16 cellular contexts compared by ENCODE assay signal in genomic region chr2:36361396-36361795, GRCh38. TPM values are rescaled to one million over a fixed set of nuclear protein-coding genes. Genes with fewer than 3 reads are reported as not detected.
DNase-seq lines count a peak whose midpoint lies in the region; ATAC-seq and TF ChIP-seq lines count a peak whose summit lies in the region.
"Had no signal": no experiment of that assay in that cellular context is flagged by ENCODE, and none has a peak within 500 bp of the region (broad histone marks: within the 10 kb centered on the region; RNA-seq: fewer than 3 reads in every experiment).

No MANE protein-coding gene starts in this region.

- no peak overlapping the region for H2AFZ ChIP-seq in smooth muscle cell (ENCODE audit: low read depth)

- H3F3A ChIP-seq in smooth muscle cell (ENCODE audit: low read depth), result peaks cover 3% of the 10 kb centered on the region

- no peak for DNase-seq in HFFc6
- no peak for DNase-seq in brain microvascular endothelial cell
- DNase-seq in fibroblast of the aortic adventitia (ENCODE audit: low read depth), result peak; percentile 71
- no peak for DNase-seq in smooth muscle cell (lab: John Stamatoyannopoulos, UW; ENCODE audit: unreplicated experiment)
- DNase-seq in CD4-positive, alpha-beta memory T cell, result no peak
- no peak for DNase-seq in stimulated activated naive B cell treated with anti-CD40 and anti-IgM and Interleukin-4, amounts not matched to agents 10 μg/mL and 1 μg/mL and 100 μg/mL, for 72 hours
- no peak for DNase-seq in WERI-Rb-1
- no peak for DNase-seq in AG08395 (ENCODE audit: low spot score)
- DNase-seq: activated CD4-positive, alpha-beta memory T cell treated with anti-CD3 and anti-CD28 coated beads, Interleukin-2, amount 10 ng/mL, durations not matched to agents 7 days and 5 days; anterior cingulate cortex; CD4-positive, alpha-beta T cell; kidney; NCI-H82; SHP77 treated with DMSO at 0.1 percent for 48 hours; stimulated activated CD4-positive, alpha-beta T cell treated with anti-CD3 and anti-CD28 coated beads, Interleukin-1b, Interleukin-23, amount 100 ng/mL, for 48 hours; upper lobe of left lung had no signal

- H3K4me1 Mint-ChIP-seq in HFFc6 (ENCODE audit: low read depth), result peaks cover 79% of the 10 kb centered on the region
- peaks cover 16 to 23% (median 19%) of the 10 kb centered on the region in 4 donors for H3K4me1 Mint-ChIP-seq in CD4-positive, alpha-beta memory T cell
- peaks cover 21 to 22% of the 10 kb centered on the region in 2 donors for H3K4me1 Mint-ChIP-seq in stimulated activated naive B cell treated with anti-CD40 and anti-IgM and Interleukin-4, amounts not matched to agents 10 μg/mL and 1 μg/mL and 100 μg/mL, for 72 hours

- peaks cover 44% of the 10 kb centered on the region for H3K4me1 ChIP-seq in smooth muscle cell (ENCODE audit: low read depth)
- H3K4me1 ChIP-seq in CD4-positive, alpha-beta memory T cell (ENCODE audit: insufficient read depth, low read length), result peaks cover 28% of the 10 kb centered on the region

- H3K27ac ChIP-seq in brain microvascular endothelial cell (peak overlapping the region; percentile 64), smooth muscle cell (ENCODE audit: low read depth) (no peak overlapping the region), WERI-Rb-1 (no peak overlapping the region)
- H3K27ac ChIP-seq in CD4-positive, alpha-beta memory T cell (ENCODE audit: low read depth, low read length), result no peak overlapping the region

- H3K27me3 Mint-ChIP-seq in HFFc6 (ENCODE audit: insufficient read depth), result peaks cover 14% of the 10 kb centered on the region
- H3K27me3 Mint-ChIP-seq in CD4-positive, alpha-beta memory T cell, result peaks cover 12 to 17% of the 10 kb centered on the region in 2 donors
- H3K27me3 Mint-ChIP-seq in stimulated activated naive B cell treated with anti-CD40 and anti-IgM and Interleukin-4, amounts not matched to agents 10 μg/mL and 1 μg/mL and 100 μg/mL, for 72 hours, result peaks cover 6 to 10% of the 10 kb centered on the region in 2 donors

- no peak overlapping the region for H3K9ac ChIP-seq in smooth muscle cell (ENCODE audit: low read depth)

- POLR2A ChIA-PET in CD4-positive, alpha-beta memory T cell (lab: Charles Lee; ENCODE audit: partially characterized antibody), result no interaction called here

- intact Hi-C loops in CD4-positive, alpha-beta memory T cell (cut with micrococcal nuclease), result no loop called here

- H3K4me3 Mint-ChIP-seq in HFFc6, result peak overlapping the region; percentile 99
- H3K4me3 Mint-ChIP-seq in CD4-positive, alpha-beta memory T cell, result no peak overlapping the region
- H3K4me3 Mint-ChIP-seq in stimulated activated naive B cell treated with anti-CD40 and anti-IgM and Interleukin-4, amounts not matched to agents 10 μg/mL and 1 μg/mL and 100 μg/mL, for 72 hours, result no peak overlapping the region
- H3K4me3 Mint-ChIP-seq: activated CD4-positive, alpha-beta memory T cell treated with anti-CD3 and anti-CD28 coated beads, Interleukin-2, amount 10 ng/mL, durations not matched to agents 7 days and 5 days; CD4-positive, alpha-beta T cell had no signal

- H3K4me2 ChIP-seq in smooth muscle cell, result peak overlapping the region; percentile 64

- H3K27ac Mint-ChIP-seq in HFFc6, result peak overlapping the region; percentile 98
- H3K27ac Mint-ChIP-seq in CD4-positive, alpha-beta memory T cell, result no peak overlapping the region
- H3K27ac Mint-ChIP-seq in stimulated activated naive B cell treated with anti-CD40 and anti-IgM and Interleukin-4, amounts not matched to agents 10 μg/mL and 1 μg/mL and 100 μg/mL, for 72 hours, result no peak overlapping the region
- H3K27ac Mint-ChIP-seq: activated CD4-positive, alpha-beta memory T cell treated with anti-CD3 and anti-CD28 coated beads, Interleukin-2, amount 10 ng/mL, durations not matched to agents 7 days and 5 days; CD4-positive, alpha-beta T cell had no signal

- TF ChIP-seq CTCF in HFFc6 (IDR thresholded peaks at IDR 0.05) (no peak), brain microvascular endothelial cell (IDR thresholded peaks at IDR 0.05; ENCODE audit: low read depth, low read length, missing control alignments) (no peak), fibroblast of the aortic adventitia (IDR thresholded peaks at IDR 0.05; ENCODE audit: insufficient read depth, low read length) (no peak), smooth muscle cell (IDR thresholded peaks at IDR 0.05; ENCODE audit: borderline replicate concordance, insufficient read depth, poor library complexity, severe bottlenecking) (no peak), WERI-Rb-1 (IDR thresholded peaks at IDR 0.05; ENCODE audit: low read depth, low read length) (no peak)

- peaks cover 66% of the 10 kb centered on the region for H3K79me2 ChIP-seq in smooth muscle cell (ENCODE audit: low read depth)

- H3K9me3 Mint-ChIP-seq in HFFc6, result peaks cover 8% of the 10 kb centered on the region
- H3K9me3 Mint-ChIP-seq in CD4-positive, alpha-beta memory T cell, result peaks cover 0 to 4% (median 0%) of the 10 kb centered on the region in 8 donors
- H3K9me3 Mint-ChIP-seq in stimulated activated naive B cell treated with anti-CD40 and anti-IgM and Interleukin-4, amounts not matched to agents 10 μg/mL and 1 μg/mL and 100 μg/mL, for 72 hours, result no peaks in the 10 kb centered on the region
- H3K9me3 Mint-ChIP-seq: activated CD4-positive, alpha-beta memory T cell treated with anti-CD3 and anti-CD28 coated beads, Interleukin-2, amount 10 ng/mL, durations not matched to agents 7 days and 5 days; CD4-positive, alpha-beta T cell had no signal

- no peaks in the 10 kb centered on the region for H4K20me1 ChIP-seq in smooth muscle cell (ENCODE audit: low read depth)

- H3K27me3 ChIP-seq in brain microvascular endothelial cell (replicated peaks), result no peaks in the 10 kb centered on the region
- no peaks in the 10 kb centered on the region for H3K27me3 ChIP-seq in smooth muscle cell (ENCODE audit: low read depth)
- H3K27me3 ChIP-seq in CD4-positive, alpha-beta memory T cell (ENCODE audit: insufficient read depth, low read length), result peaks cover 5% of the 10 kb centered on the region
- peaks cover 2% of the 10 kb centered on the region for H3K27me3 ChIP-seq in WERI-Rb-1 (ENCODE audit: insufficient read depth, low read depth, severe bottlenecking)

- CTCF ChIA-PET in CD4-positive, alpha-beta memory T cell (lab: Charles Lee; ENCODE audit: partially characterized antibody), result interaction anchor here (1.7 kb wide), 1 partner anchor 9 kb away, joined by 9 read pairs; no protein-coding TSS in a partner anchor

- H3K36me3 ChIP-seq in brain microvascular endothelial cell (replicated peaks) (peaks cover 10% of the 10 kb centered on the region), smooth muscle cell (ENCODE audit: low read depth) (no peaks in the 10 kb centered on the region), WERI-Rb-1 (no peaks in the 10 kb centered on the region)
- H3K36me3 ChIP-seq in CD4-positive, alpha-beta memory T cell (ENCODE audit: insufficient read depth, low read length), result no peaks in the 10 kb centered on the region
- H3K36me3 ChIP-seq: upper lobe of left lung had no signal

- WGBS in smooth muscle cell (ENCODE audit: low lambda C conversion rate), result 59% methylated on average over 3 of the region's 3 CpGs

- peaks cover 63% of the 10 kb centered on the region for H3K36me3 Mint-ChIP-seq in HFFc6 (ENCODE audit: low read depth)
- peaks cover 0 to 4% of the 10 kb centered on the region in 2 donors for H3K36me3 Mint-ChIP-seq in CD4-positive, alpha-beta memory T cell
- no peaks in the 10 kb centered on the region for H3K36me3 Mint-ChIP-seq in stimulated activated naive B cell treated with anti-CD40 and anti-IgM and Interleukin-4, amounts not matched to agents 10 μg/mL and 1 μg/mL and 100 μg/mL, for 72 hours

- ATAC-seq in stimulated activated naive B cell treated with anti-CD40 and anti-IgM and Interleukin-4, amounts not matched to agents 10 μg/mL and 1 μg/mL and 100 μg/mL, for 72 hours (replicated peaks), result no peak

- in situ Hi-C loops in brain microvascular endothelial cell (cut with HindIII; ENCODE audit: low pct_ligation_motif_present, low sequenced_read_pairs), result no loop called here

- H3K4me3 ChIP-seq in brain microvascular endothelial cell (ENCODE audit: low read depth, low read length) (no peak overlapping the region), fibroblast of the aortic adventitia (ENCODE audit: low read depth, low read length) (no peak overlapping the region), smooth muscle cell (no peak overlapping the region), WERI-Rb-1 (ENCODE audit: low read depth, low read length) (no peak overlapping the region)
- no peak overlapping the region for H3K4me3 ChIP-seq in CD4-positive, alpha-beta memory T cell (ENCODE audit: low read length in 2 of 2)
- H3K4me3 ChIP-seq: upper lobe of left lung had no signal

- no peaks in the 10 kb centered on the region for H3K9me3 ChIP-seq in smooth muscle cell (replicated peaks; ENCODE audit: low read depth)
- no peaks in the 10 kb centered on the region for H3K9me3 ChIP-seq in CD4-positive, alpha-beta memory T cell (ENCODE audit: control insufficient read depth in 1 of 2, low read length in 2 of 2)
- H3K9me3 ChIP-seq in WERI-Rb-1 (ENCODE audit: severe bottlenecking), result no peaks in the 10 kb centered on the region
- H3K9me3 ChIP-seq: upper lobe of left lung had no signal

RNA-seq across cellular contexts. Expression of gene CRIM1, which starts 5.8 kb away (rescaled TPM):
- total RNA-seq in HFFc6 (2021; fragmentation: NEBNext Ultra II Directional; extraction: Animal tissue kit (Norgen Biotek cat#: 25700)), result 100 to 1,000 TPM; 731 to 946 (median 839) TPM
- 100 and 108 TPM in 2 replicates for total RNA-seq in fibroblast of the aortic adventitia (ENCODE audit: low replicate concordance)
- total RNA-seq in smooth muscle cell, result 28.0 and 32.8 TPM in 2 replicates
- polyA plus RNA-seq in smooth muscle cell, result 10.1 and 15.7 TPM in 2 replicates
- 10 to 100 TPM in 1 of 2 experiments, 1 to 10 TPM in 1; 6.8 to 12.0 TPM for total RNA-seq in CD4-positive, alpha-beta memory T cell
- polyA plus RNA-seq in CD4-positive, alpha-beta memory T cell, result under 1 TPM in 1 of 2 donors, not detected in 1; 0.91 TPM
